Comparison of ENCODE assay signal across 4 cellular contexts in genomic region chr17:80402102-80402501, GRCh38. TPM values are rescaled to one million over a fixed set of nuclear protein-coding genes. Genes with fewer than 3 reads are reported as not detected.
A peak's percentile ranks its signal among the peaks of the same experiment; 100 is the strongest.
DNase-seq lines count a peak whose midpoint lies in the region; ATAC-seq and TF ChIP-seq lines count a peak whose summit lies in the region.
"Not testable (repeated sequence)": the region's sequence is repeated elsewhere in the genome, so short reads cannot be mapped to it uniquely, and the experiment has no call there.

No MANE protein-coding gene starts in this region.

- H3K4me1 ChIP-seq in Karpas-422 (ENCODE audit: low read length); RWPE2 (ENCODE audit: insufficient read depth, poor library complexity, severe bottlenecking); endodermal cell (ENCODE audit: control insufficient read depth, insufficient read depth, low read length): not testable (repeated sequence)

- DNase-seq in Karpas-422 (peak; percentile 27), RWPE2 (ENCODE audit: low spot score) (peak; percentile 54), posterior vena cava (ENCODE audit: low spot score) (peak; percentile 49)
- not testable (repeated sequence) for DNase-seq in endodermal cell

- not testable (repeated sequence) for H3K9me2 ChIP-seq in Karpas-422 (replicated peaks; ENCODE audit: insufficient read depth, low read length)

- not testable (repeated sequence) for H3K36me3 ChIP-seq in Karpas-422 (ENCODE audit: insufficient read depth, low read length); RWPE2 (ENCODE audit: low read depth); endodermal cell (ENCODE audit: control insufficient read depth, insufficient read depth, low read length)

- not testable (repeated sequence) for H3K9me3 ChIP-seq in Karpas-422 (ENCODE audit: low read length); RWPE2 (ENCODE audit: severe bottlenecking); endodermal cell (ENCODE audit: control insufficient read depth, low read length)

- peak overlapping the region; percentile 46 for H3K4me3 Mint-ChIP-seq in endodermal cell

- not testable (repeated sequence) for TF ChIP-seq CTCF in RWPE2 (IDR thresholded peaks at IDR 0.05; ENCODE audit: poor library complexity, severe bottlenecking); endodermal cell (conservative IDR thresholded peaks at IDR 0.05)

- 96 to 97% methylated on average over 12 to 13 of the region's 13 CpGs for WGBS in endodermal cell (ENCODE audit: insufficient coverage in 1 of 2, insufficient read length in 1 of 2), 2 experiments

- peaks cover 44% of the 10 kb centered on the region for H3K4me1 Mint-ChIP-seq in endodermal cell

- not testable (repeated sequence) for H3K27ac Mint-ChIP-seq in endodermal cell

- H3K27me3 ChIP-seq in Karpas-422 (ENCODE audit: low read length); RWPE2 (ENCODE audit: insufficient read depth, poor library complexity, severe bottlenecking); endodermal cell (ENCODE audit: control insufficient read depth, insufficient read depth, low read length, poor library complexity, severe bottlenecking): not testable (repeated sequence)

- H3K36me3 Mint-ChIP-seq in endodermal cell (ENCODE audit: low read depth), result not testable (repeated sequence)

- ATAC-seq in RWPE2 (ENCODE audit: low read depth), result not testable (repeated sequence)

- H4K20me1 ChIP-seq in Karpas-422 (ENCODE audit: insufficient read depth, low read depth, low read length), result not testable (repeated sequence)

- intact Hi-C loops in posterior vena cava (cut with DNase I), result not testable (repeated sequence)

- H3K79me2 ChIP-seq in Karpas-422 (ENCODE audit: low read length), result not testable (repeated sequence)

- H3K27ac ChIP-seq in Karpas-422 (ENCODE audit: low read length); RWPE2 (ENCODE audit: poor library complexity, severe bottlenecking); endodermal cell (ENCODE audit: low read depth, low read length): not testable (repeated sequence)

- H3K9ac ChIP-seq in Karpas-422 (ENCODE audit: low read length); endodermal cell (ENCODE audit: extremely low read depth, low read length, poor library complexity, severe bottlenecking): not testable (repeated sequence)

- H3K9me3 Mint-ChIP-seq in endodermal cell, result not testable (repeated sequence)

- H2AFZ ChIP-seq in Karpas-422 (ENCODE audit: low read length), result not testable (repeated sequence)

- H3K4me2 ChIP-seq in Karpas-422 (ENCODE audit: low read depth, low read length, poor library complexity, severe bottlenecking), result not testable (repeated sequence)

- H3K4me3 ChIP-seq in Karpas-422 (ENCODE audit: low read length); RWPE2 (ENCODE audit: severe bottlenecking); endodermal cell (ENCODE audit: low read length): not testable (repeated sequence)

- not testable (repeated sequence) for H3K27me3 Mint-ChIP-seq in endodermal cell (ENCODE audit: insufficient read depth)

RNA-seq across cellular contexts. Expression of gene ENDOV, which starts 12.9 kb away (rescaled TPM):
- 11.4 and 22.7 TPM in 2 replicates for total RNA-seq in Karpas-422 (2014; rRNA removed; shearing (Covaris generic); ENCODE audit: low replicate concordance)
- 10 to 100 TPM; 38.8 to 47.1 TPM for total RNA-seq in endodermal cell
- 33.2 TPM for polyA plus RNA-seq in endodermal cell (2013, experiment 1 of 2)
- polyA plus RNA-seq in endodermal cell (2013, experiment 2 of 2), result 32.9 TPM
- 10 to 100 TPM; 14.1 to 15.5 TPM for total RNA-seq in posterior vena cava
